8 cellular contexts compared by ENCODE assay signal in the genomic region with DNA sequence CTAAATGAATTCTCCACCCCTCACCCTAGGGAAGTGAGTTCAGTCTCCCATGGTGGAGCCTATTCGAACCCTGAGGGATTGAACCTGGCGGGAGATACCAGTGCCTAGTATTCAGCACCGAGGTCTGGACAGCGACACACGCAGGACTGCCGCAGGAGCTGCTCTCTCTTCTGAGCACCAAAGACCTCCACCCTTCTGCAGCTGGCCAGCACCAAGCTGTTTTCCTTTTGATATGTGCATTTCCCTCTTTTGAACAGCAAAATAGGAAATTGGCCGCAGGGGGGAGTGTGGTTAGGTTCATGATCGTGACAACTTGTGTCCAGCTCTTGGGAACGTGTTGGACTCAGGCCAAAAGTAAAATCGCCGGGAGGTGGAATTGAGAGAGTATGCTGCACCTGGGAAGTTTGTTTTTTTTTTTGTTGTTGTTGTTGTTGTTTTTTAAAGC. TPM values are rescaled to one million over a fixed set of nuclear protein-coding genes. Genes with fewer than 3 reads are reported as not detected.
DNase-seq lines count a peak whose midpoint lies in the region; ATAC-seq and TF ChIP-seq lines count a peak whose summit lies in the region.

No MANE protein-coding gene starts in this region.

- no peaks in the 10 kb centered on the region for H3K9me3 ChIP-seq in tibial artery

- peaks cover 3% of the 10 kb centered on the region for H3K9me3 Mint-ChIP-seq in activated CD4-positive, alpha-beta T cell treated with anti-CD3 and anti-CD28 coated beads for 36 hours (ENCODE audit: low read depth)

- H3K4me3 ChIP-seq in GM12865 (ENCODE audit: low read depth, low read length) (no peak overlapping the region), tibial artery (no peak overlapping the region)

- POLR2A ChIA-PET in activated CD4-positive, alpha-beta T cell treated with anti-CD3 and anti-CD28 coated beads for 36 hours (lab: Charles Lee): no interaction called here

- peak; percentile 65 for DNase-seq in GM12865 (ENCODE audit: low read depth)
- DNase-seq in NCI-H2029 (lab: John Stamatoyannopoulos, UW): peak; percentile 96
- DNase-seq in activated CD4-positive, alpha-beta T cell treated with anti-CD3 and anti-CD28 coated beads for 36 hours: peak; percentile 79
- DNase-seq in epidermal melanocyte (ENCODE audit: insufficient read length, low spot score): peak; percentile 44
- peak; percentile 36 for DNase-seq in midbrain (lab: John Stamatoyannopoulos, UW)
- DNase-seq in tibial artery: peak; percentile 55 to 72

- no peak overlapping the region for H3K27ac ChIP-seq in tibial artery

- intact Hi-C loops in activated CD4-positive, alpha-beta T cell treated with anti-CD3 and anti-CD28 coated beads for 36 hours (cut with DNase I, micrococcal nuclease): loop anchor here in 1 of 2 experiments (5.0 kb wide), 1 partner anchor 48 kb away; no protein-coding TSS in a partner anchor
- intact Hi-C loops in tibial artery (cut with DNase I; ENCODE audit: low total_unique reads): no loop called here

- ATAC-seq in HG02642 (IDR thresholded peaks at IDR 0.05; ENCODE audit: poor library complexity, unreplicated experiment) (peak; percentile 67), GM18517 (IDR thresholded peaks at IDR 0.05; ENCODE audit: unreplicated experiment) (no peak)
- peak; percentile 76 for ATAC-seq in activated CD4-positive, alpha-beta T cell treated with anti-CD3 and anti-CD28 coated beads for 36 hours

- H3K27me3 ChIP-seq in tibial artery: peaks cover 0 to 32% of the 10 kb centered on the region in 2 donors

- no peak for TF ChIP-seq CTCF in GM12865 (IDR thresholded peaks at IDR 0.05; ENCODE audit: insufficient read depth, low read depth, low read length, missing control alignments)
- TF ChIP-seq CTCF in tibial artery (IDR thresholded peaks at IDR 0.05): no peak

- no peak overlapping the region for H3K27ac Mint-ChIP-seq in activated CD4-positive, alpha-beta T cell treated with anti-CD3 and anti-CD28 coated beads for 36 hours

- CTCF ChIA-PET in activated CD4-positive, alpha-beta T cell treated with anti-CD3 and anti-CD28 coated beads for 36 hours (lab: Charles Lee): interaction anchor here (0.7 to 1.2 kb wide), 3 partner anchors 50 to 98 kb away, joined by 3 read pairs; no protein-coding TSS in a partner anchor

- H3K4me1 Mint-ChIP-seq in activated CD4-positive, alpha-beta T cell treated with anti-CD3 and anti-CD28 coated beads for 36 hours: peaks cover 16% of the 10 kb centered on the region

- H3K36me3 Mint-ChIP-seq in activated CD4-positive, alpha-beta T cell treated with anti-CD3 and anti-CD28 coated beads for 36 hours (ENCODE audit: low read depth): no peaks in the 10 kb centered on the region

- H3K36me3 ChIP-seq in tibial artery: no peaks in the 10 kb centered on the region

- peaks cover 0 to 37% (median 23%) of the 10 kb centered on the region in 4 donors for H3K4me1 ChIP-seq in tibial artery

- H3K4me3 Mint-ChIP-seq in activated CD4-positive, alpha-beta T cell treated with anti-CD3 and anti-CD28 coated beads for 36 hours: no peak overlapping the region

- peaks cover 58% of the 10 kb centered on the region for H3K27me3 Mint-ChIP-seq in activated CD4-positive, alpha-beta T cell treated with anti-CD3 and anti-CD28 coated beads for 36 hours

RNA-seq across cellular contexts. Expression of a gene that starts 1.2 kb away (rescaled TPM):
- total RNA-seq in activated CD4-positive, alpha-beta T cell treated with anti-CD3 and anti-CD28 coated beads for 36 hours: not detected

Comparison
In these comparisons a context has a peak if more than half of its experiments do, and no peak if none do; other contexts are left out.
1. DNase-seq: peak in every context shown above with its lines; median percentile 96 in NCI-H2029; 79 in activated CD4-positive, alpha-beta T cell treated with anti-CD3 and anti-CD28 coated beads for 36 hours; 65 in GM12865; 64 in tibial artery; 44 in epidermal melanocyte; 36 in midbrain.